In genomic region chr13:113425931-113426590, GRCh38 we compare ENCODE assay signal across 1 cellular context.
TF ChIP-seq lines count a peak whose summit lies in the region.

No MANE protein-coding gene starts in this region.

TF ChIP-seq in K562, 482 proteins besides CTCF, POLR2A, EP300 and RAD21 (continued from another document):
- TF ChIP-seq HINFP (tag; conservative IDR thresholded peaks at IDR 0.05; ENCODE audit: low read depth) (no peak), ZNF354B (CRISPR knock-in tag; IDR thresholded peaks at IDR 0.05) (no peak), ZBTB1 (CRISPR knock-in tag; IDR thresholded peaks at IDR 0.05; ENCODE audit: borderline replicate concordance, low read depth) (no peak), ZNF699 (CRISPR knock-in tag; IDR thresholded peaks at IDR 0.05; ENCODE audit: insufficient replicate concordance) (no peak), ESRRA (IDR thresholded peaks at IDR 0.05; ENCODE audit: borderline replicate concordance, low read depth) (0 out of 2 replicates have a peak, but pooled peaks have one; percentile 32), USF1 (CRISPR knock-in tag; IDR thresholded peaks at IDR 0.05) (peak; percentile 54; the same call in 1 of the 2 replicates), VEZF1 (CRISPR knock-in tag; IDR thresholded peaks at IDR 0.05) (no peak), MAFF (IDR thresholded peaks at IDR 0.05; ENCODE audit: low read length) (no peak), GTF2B (IDR thresholded peaks at IDR 0.05; ENCODE audit: extremely low read depth, insufficient read length) (no peak), ZNF23 (CRISPR knock-in tag; IDR thresholded peaks at IDR 0.05) (no peak), MAX (CRISPR knock-in tag; IDR thresholded peaks at IDR 0.05) (0 out of 2 replicates have a peak, but pooled peaks have one; percentile 38), ZNF57 (CRISPR knock-in tag; IDR thresholded peaks at IDR 0.05) (no peak), SMARCA5 (IDR thresholded peaks at IDR 0.05) (no peak), ZNF507 (tag; conservative IDR thresholded peaks at IDR 0.05) (no peak), SLC30A9 (CRISPR knock-in tag; IDR thresholded peaks at IDR 0.05) (no peak), NRF1 (conservative IDR thresholded peaks at IDR 0.05 in 1 of 2, IDR thresholded peaks at IDR 0.05 in 1 of 2) (no peak), L3MBTL2 (IDR thresholded peaks at IDR 0.05) (0 out of 2 replicates have a peak, but pooled peaks have one; percentile 15), ERF (CRISPR knock-in tag; IDR thresholded peaks at IDR 0.05) (no peak), FOS (IDR thresholded peaks at IDR 0.05; ENCODE audit: extremely low read depth, insufficient read length) (no peak), THAP12 (CRISPR knock-in tag; IDR thresholded peaks at IDR 0.05) (no peak), ESRRB (CRISPR knock-in tag; IDR thresholded peaks at IDR 0.05; ENCODE audit: borderline replicate concordance) (no peak), ZBTB9 (CRISPR knock-in tag; IDR thresholded peaks at IDR 0.05) (no peak), KHSRP (IDR thresholded peaks at IDR 0.05) (no peak)
TF ChIP-seq in K562: peak in this region for 4.
